17 cellular contexts compared by ENCODE assay signal in genomic region chr3:116299646-116300081, GRCh38.
DNase-seq lines count a peak whose midpoint lies in the region; ATAC-seq and TF ChIP-seq lines count a peak whose summit lies in the region.
"Had no signal": no experiment of that assay in that cellular context is flagged by ENCODE, and none has a peak within 500 bp of the region (broad histone marks: within the 10 kb centered on the region; RNA-seq: fewer than 3 reads in every experiment).

No MANE protein-coding gene starts in this region.

- H3K4me3 ChIP-seq in GM06990 (replicated peaks; ENCODE audit: low read depth, low read length) (no peak overlapping the region), dorsolateral prefrontal cortex (peak overlapping the region in 4 of 59 donors; percentile 2 to 35 (median 15))
- H3K4me3 ChIP-seq: lower lobe of right lung, vagina had no signal

- DNase-seq in GM06990 (ENCODE audit: extremely low read depth, insufficient read length) (peak; percentile 7), NCI-H446 treated with DMSO at 0.1 percent for 48 hours (lab: John Stamatoyannopoulos, UW) (peak; percentile 94), dorsolateral prefrontal cortex (peak in 1 of 10 donors; percentile 66), HEK293T (ENCODE audit: extremely low spot score) (no peak), SIG-M5 (lab: John Stamatoyannopoulos, UW) (no peak), posterior vena cava (ENCODE audit: low spot score) (no peak)
- DNase-seq: activated CD4-positive, alpha-beta memory T cell treated with anti-CD3 and anti-CD28 coated beads, Interleukin-2, amount 10 ng/mL, durations not matched to agents 7 days and 5 days; activated naive CD8-positive, alpha-beta T cell treated with anti-CD3 and anti-CD28 coated beads, Interleukin-2, amount 50 U/mL, for 24 hours; activated T-cell treated with anti-CD3 and anti-CD28 coated beads, Interleukin-2, amount 50 U/mL, for 72 hours; CD4-positive, CD25-positive, alpha-beta regulatory T cell; foreskin melanocyte; lower lobe of right lung; natural killer cell; NCI-H2107 had no signal

- peak overlapping the region in 32 of 59 donors; percentile 1 to 81 (median 32) for H3K27ac ChIP-seq in dorsolateral prefrontal cortex
- H3K27ac ChIP-seq: lower lobe of right lung, vagina had no signal

- H3K27me3 ChIP-seq in GM06990 (replicated peaks; ENCODE audit: control insufficient read depth, insufficient read depth, low read length) = no peaks in the 10 kb centered on the region
- no peaks in the 10 kb centered on the region for H3K27me3 ChIP-seq in dorsolateral prefrontal cortex
- H3K27me3 ChIP-seq: vagina had no signal

- peak; percentile 78 for ATAC-seq in GM21786 (IDR thresholded peaks at IDR 0.05; ENCODE audit: unreplicated experiment)
- no peak for ATAC-seq in GM18907 (IDR thresholded peaks at IDR 0.05; ENCODE audit: unreplicated experiment)
- ATAC-seq: activated naive CD8-positive, alpha-beta T cell treated with anti-CD3 and anti-CD28 coated beads, Interleukin-2, amount 50 U/mL, for 24 hours; activated T-cell treated with anti-CD3 and anti-CD28 coated beads, Interleukin-2, amount 50 U/mL, for 72 hours; lower lobe of right lung; natural killer cell had no signal

- H3K36me3 ChIP-seq in GM06990 (ENCODE audit: control insufficient read depth, insufficient read depth, low read length) = no peaks in the 10 kb centered on the region
- H3K36me3 ChIP-seq: lower lobe of right lung, vagina had no signal

- no peak for TF ChIP-seq CTCF in GM06990 (IDR thresholded peaks at IDR 0.05; ENCODE audit: insufficient read depth, low read length, poor library complexity, severe bottlenecking)
- TF ChIP-seq CTCF in dorsolateral prefrontal cortex (IDR thresholded peaks at IDR 0.05 in 54 of 56, conservative IDR thresholded peaks at IDR 0.05 in 2 of 56; ENCODE audit: low read depth in 1 of 56, partially characterized antibody in 56 of 56) = no peak

- intact Hi-C loops in dorsolateral prefrontal cortex (cut with DNase I) = no loop called here
- intact Hi-C loops in posterior vena cava (cut with DNase I) = no loop called here

- POLR2A ChIA-PET in HEK293T (lab: Yijun Ruan, JAX) = no interaction called here

- CTCF ChIA-PET in HEK293T (lab: Yijun Ruan, JAX) = no interaction called here

TF ChIP-seq in HEK293T, 16 proteins besides CTCF, POLR2A, EP300 and RAD21:
- TF ChIP-seq HDGF (IDR thresholded peaks at IDR 0.05; ENCODE audit: borderline replicate concordance) = no peak
- TF ChIP-seq SP1 (IDR thresholded peaks at IDR 0.05) = no peak
TF ChIP-seq in HEK293T: peak in this region for 0.

Comparison
In these comparisons a context has a peak if more than half of its experiments do, and no peak if none do; other contexts are left out.
1. DNase-seq: peak in GM06990 (single experiment) and NCI-H446 treated with DMSO at 0.1 percent for 48 hours (single experiment); none in HEK293T (single experiment), SIG-M5 (single experiment) and posterior vena cava (single experiment).